In the genomic region with DNA sequence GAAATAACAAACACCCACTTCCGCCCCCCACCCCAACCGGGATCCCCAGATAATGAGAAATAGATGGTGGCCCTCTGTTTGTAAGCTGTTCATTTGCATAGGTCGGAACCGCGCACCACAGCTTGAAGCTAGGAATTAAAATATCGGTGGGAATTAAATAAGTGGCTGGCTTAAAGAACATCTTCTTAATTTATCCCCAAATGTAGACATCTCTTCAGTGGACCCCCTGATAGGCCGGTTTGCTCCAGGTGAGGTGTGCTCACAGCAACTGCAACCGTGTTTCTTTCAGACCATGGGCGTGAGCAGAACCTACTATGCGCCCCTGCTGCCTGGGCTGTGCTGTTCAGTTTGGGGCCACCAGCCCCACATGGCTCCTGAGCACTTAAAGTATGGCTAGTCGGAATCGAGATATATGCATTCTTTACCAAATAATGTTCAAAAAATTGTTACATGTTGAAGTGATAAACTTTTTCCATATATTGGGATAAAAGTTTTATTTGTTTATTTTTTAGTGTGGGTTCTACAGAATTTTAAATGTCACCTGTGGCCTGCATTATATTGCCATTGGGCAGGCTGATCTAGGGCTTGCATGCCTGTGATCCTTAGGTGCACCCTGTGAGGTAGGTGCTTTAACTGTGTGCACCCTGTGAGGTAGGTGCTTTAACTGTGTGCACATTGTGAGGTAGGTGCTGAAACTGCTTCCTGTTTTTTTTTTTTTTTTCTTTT, we compare ENCODE assay signal across 8 cellular contexts. TPM values are rescaled to one million over a fixed set of nuclear protein-coding genes. Genes with fewer than 3 reads are reported as not detected.
DNase-seq lines count a peak whose midpoint lies in the region; ATAC-seq and TF ChIP-seq lines count a peak whose summit lies in the region.

No MANE protein-coding gene starts in this region.

- no peak for ATAC-seq in left cardiac atrium
- ATAC-seq in HG03045 (IDR thresholded peaks at IDR 0.05; ENCODE audit: unreplicated experiment), result peak; percentile 13
- no peak for ATAC-seq in GM18520 (IDR thresholded peaks at IDR 0.05; ENCODE audit: unreplicated experiment)

- peak overlapping the region; percentile 96 for H2AFZ ChIP-seq in fibroblast of lung (ENCODE audit: low read length)

- peak overlapping the region; percentile 88 for H3K9ac ChIP-seq in fibroblast of lung (ENCODE audit: insufficient read depth, low read length)

- H3K9me3 ChIP-seq in left ventricle myocardium inferior (replicated peaks), result no peaks in the 10 kb centered on the region
- H3K9me3 ChIP-seq in fibroblast of lung (ENCODE audit: control insufficient read depth, insufficient read depth, low read depth, low read length), result no peaks in the 10 kb centered on the region

- H3K27ac ChIP-seq in left ventricle myocardium inferior (replicated peaks), result peak overlapping the region; percentile 97
- H3K27ac ChIP-seq in VCaP, result peak overlapping the region; percentile 97
- H3K27ac ChIP-seq in fibroblast of lung (ENCODE audit: insufficient read depth, low read length), result peak overlapping the region; percentile 92

- peaks cover 54% of the 10 kb centered on the region for H3K4me1 ChIP-seq in left ventricle myocardium inferior
- no peaks in the 10 kb centered on the region for H3K4me1 ChIP-seq in fibroblast of lung (ENCODE audit: control insufficient read depth, extremely low read depth, insufficient read depth, low read length)

- H3K79me2 ChIP-seq in fibroblast of lung (ENCODE audit: control insufficient read depth, insufficient read depth, low read length), result peaks cover 37% of the 10 kb centered on the region

- DNase-seq in left ventricle myocardium inferior (no peak), left cardiac atrium (no peak), fibroblast of lung (ENCODE audit: low read depth in 2 of 2) (no peak), retinal pigment epithelial cell (ENCODE audit: low read depth) (no peak), ecto neural progenitor cell (ENCODE audit: low spot score) (no peak)

- no peaks in the 10 kb centered on the region for H4K20me1 ChIP-seq in fibroblast of lung (ENCODE audit: control insufficient read depth, extremely low read depth, insufficient read depth, low read length)

- TF ChIP-seq CTCF in left ventricle myocardium inferior (IDR thresholded peaks at IDR 0.05; ENCODE audit: borderline replicate concordance), result no peak
- TF ChIP-seq CTCF in VCaP (conservative IDR thresholded peaks at IDR 0.05), result no peak
- no peak for TF ChIP-seq CTCF in fibroblast of lung (conservative IDR thresholded peaks at IDR 0.05 in 1 of 2, IDR thresholded peaks at IDR 0.05 in 1 of 2; ENCODE audit: low read depth in 1 of 2, low read length in 2 of 2)
- TF ChIP-seq CTCF in retinal pigment epithelial cell (conservative IDR thresholded peaks at IDR 0.05; ENCODE audit: low read depth, low read length), result no peak

- H3K4me3 ChIP-seq in left ventricle myocardium inferior (peak overlapping the region; percentile 91), fibroblast of lung (replicated peaks in 1 of 4; ENCODE audit: control extremely low read depth in 1 of 4, insufficient read depth in 1 of 4, low read depth in 3 of 4, low read length in 4 of 4) (peak overlapping the region; percentile 61 to 82 (median 68)), retinal pigment epithelial cell (ENCODE audit: low read length) (peak overlapping the region; percentile 79)

- intact Hi-C loops in left ventricle myocardium inferior (cut with micrococcal nuclease) (no loop called here), left cardiac atrium (cut with DNase I) (no loop called here)

- no peaks in the 10 kb centered on the region for H3K27me3 ChIP-seq in left ventricle myocardium inferior (ENCODE audit: low read depth)
- no peaks in the 10 kb centered on the region for H3K27me3 ChIP-seq in fibroblast of lung (ENCODE audit: control insufficient read depth, insufficient read depth, low read length)

- H3K36me3 ChIP-seq in left ventricle myocardium inferior (no peaks in the 10 kb centered on the region), fibroblast of lung (ENCODE audit: control insufficient read depth, insufficient read depth, low read length) (no peaks in the 10 kb centered on the region)

- H3K4me2 ChIP-seq in fibroblast of lung (ENCODE audit: extremely low read depth, insufficient read depth, low read length), result peak overlapping the region; percentile 77

RNA-seq across cellular contexts. Expression of a gene that starts 0.8 kb away (rescaled TPM):
- 22.1 TPM for total RNA-seq in left ventricle myocardium inferior
- total RNA-seq in left cardiac atrium, result 10 to 100 TPM; 25.0 to 29.4 TPM
- total RNA-seq in fibroblast of lung, result 28.7 and 35.2 TPM in 2 replicates
- 14.8 and 20.3 TPM in 2 replicates for polyA plus RNA-seq in fibroblast of lung
- polyA plus RNA-seq in fibroblast of lung (2012), result 6.5 and 9.4 TPM in 2 replicates
- 8.2 and 36.5 TPM in 2 replicates for polyA minus RNA-seq in fibroblast of lung (ENCODE audit: low replicate concordance)
